In genomic region chr6:105179244-105180065, GRCh38 we compare ENCODE assay signal across 8 cellular contexts. TPM values are rescaled to one million over a fixed set of nuclear protein-coding genes. Genes with fewer than 3 reads are reported as not detected.
A peak's percentile ranks its signal among the peaks of the same experiment; 100 is the strongest.
DNase-seq lines count a peak whose midpoint lies in the region; ATAC-seq and TF ChIP-seq lines count a peak whose summit lies in the region.

Gene POPDC3 (minus strand): TSS chr6:105180014. CDS start chr6:105161909, 18,105 bp downstream.

- no peaks in the 10 kb centered on the region for H3K9me3 Mint-ChIP-seq in endodermal cell
- no peaks in the 10 kb centered on the region for H3K9me3 Mint-ChIP-seq in type B pancreatic cell

- no peaks in the 10 kb centered on the region for H3K36me3 Mint-ChIP-seq in endodermal cell (ENCODE audit: low read depth)
- no peaks in the 10 kb centered on the region for H3K36me3 Mint-ChIP-seq in type B pancreatic cell

- H3K27me3 Mint-ChIP-seq in endodermal cell (ENCODE audit: insufficient read depth) (peaks cover 14% of the 10 kb centered on the region), type B pancreatic cell (peaks cover 51% of the 10 kb centered on the region)

- DNase-seq in NT2/D1 (ENCODE audit: low read depth, low spot score) (peak; percentile 27), endodermal cell (peak; percentile 89), type B pancreatic cell (ENCODE audit: extremely low spot score, unreplicated experiment) (no peak), OCI-M1 (lab: John Stamatoyannopoulos, UW) (no peak)

- H3K4me1 ChIP-seq in NT2/D1 (ENCODE audit: insufficient read depth, insufficient read length) (no peaks in the 10 kb centered on the region), endodermal cell (ENCODE audit: control insufficient read depth, insufficient read depth, low read length) (peaks cover 6% of the 10 kb centered on the region), mesodermal cell (ENCODE audit: control insufficient read depth, insufficient read depth, low read length, poor library complexity, severe bottlenecking) (peaks cover 3% of the 10 kb centered on the region)

- H3K9ac ChIP-seq in NT2/D1 (ENCODE audit: insufficient read length, low read depth), result peak within 1 kb of the TSS; percentile 74
- H3K9ac ChIP-seq in endodermal cell (ENCODE audit: extremely low read depth, low read length, poor library complexity, severe bottlenecking), result peak within 1 kb of the TSS; percentile 39

- peaks cover 5% of the 10 kb centered on the region for H3K27me3 ChIP-seq in NT2/D1 (ENCODE audit: insufficient read depth, insufficient read length)
- H3K27me3 ChIP-seq in endodermal cell (ENCODE audit: control insufficient read depth, insufficient read depth, low read length, poor library complexity, severe bottlenecking), result peaks cover 14% of the 10 kb centered on the region

- H3K27ac ChIP-seq in C4-2B (peak within 1 kb of the TSS; percentile 7; the same call in 1 of the 2 replicates), endodermal cell (ENCODE audit: low read depth, low read length) (no peak within 1 kb of the TSS), mesodermal cell (ENCODE audit: low read depth, low read length, severe bottlenecking) (no peak within 1 kb of the TSS)

- TF ChIP-seq CTCF in C4-2B (conservative IDR thresholded peaks at IDR 0.05), result no peak
- peak; percentile 60 for TF ChIP-seq CTCF in endodermal cell (conservative IDR thresholded peaks at IDR 0.05)
- peak; percentile 58 for TF ChIP-seq CTCF in type B pancreatic cell (conservative IDR thresholded peaks at IDR 0.05)

- H3K4me3 ChIP-seq in NT2/D1 (ENCODE audit: insufficient read length, low read depth) (peak within 1 kb of the TSS; percentile 56), endodermal cell (ENCODE audit: low read length) (peak within 1 kb of the TSS; percentile 80), mesodermal cell (ENCODE audit: extremely low read depth, insufficient read depth, low read length, poor library complexity, severe bottlenecking) (peak within 1 kb of the TSS; percentile 53)

- no peak within 1 kb of the TSS for H3K27ac Mint-ChIP-seq in endodermal cell
- H3K27ac Mint-ChIP-seq in type B pancreatic cell, result no peak within 1 kb of the TSS

- H3K9me3 ChIP-seq in NT2/D1 (ENCODE audit: insufficient read depth, low read length) (no peaks in the 10 kb centered on the region), endodermal cell (ENCODE audit: control insufficient read depth, low read length) (no peaks in the 10 kb centered on the region), mesodermal cell (ENCODE audit: control insufficient read depth, low read length) (no peaks in the 10 kb centered on the region)

- H3K4me1 Mint-ChIP-seq in endodermal cell (peaks cover 30% of the 10 kb centered on the region), type B pancreatic cell (ENCODE audit: unreplicated experiment) (peaks cover 13% of the 10 kb centered on the region)

- WGBS in endodermal cell (ENCODE audit: insufficient coverage in 1 of 2, insufficient read length in 1 of 2), 2 experiments, result 1 to 2% methylated on average over 51 to 90 of the region's 90 CpGs
- 2% methylated on average over 52 to 69 of the region's 90 CpGs for WGBS in mesodermal cell (ENCODE audit: insufficient coverage in 2 of 2), 2 experiments

- H3K36me3 ChIP-seq in NT2/D1 (ENCODE audit: insufficient read depth, insufficient read length, low read length) (no peaks in the 10 kb centered on the region), endodermal cell (ENCODE audit: control insufficient read depth, insufficient read depth, low read length) (no peaks in the 10 kb centered on the region), mesodermal cell (ENCODE audit: control insufficient read depth, insufficient read depth, low read length) (no peaks in the 10 kb centered on the region)

- ATAC-seq in GM19328 (IDR thresholded peaks at IDR 0.05; ENCODE audit: unreplicated experiment) (peak; percentile 58), GM19324 (IDR thresholded peaks at IDR 0.05; ENCODE audit: low FRiP score, unreplicated experiment) (no peak)

- H3K4me3 Mint-ChIP-seq in endodermal cell (peak within 1 kb of the TSS; percentile 65), type B pancreatic cell (peak within 1 kb of the TSS; percentile 87)

RNA-seq across cellular contexts. Expression of gene POPDC3, which starts in this region (rescaled TPM):
- total RNA-seq in endodermal cell (1 to 10 TPM; 6.4 to 8.0 TPM), type B pancreatic cell (ENCODE audit: low replicate concordance) (1.1 and 6.0 TPM in 2 replicates)
- 1.5 TPM for polyA plus RNA-seq in endodermal cell (2013, experiment 1 of 2)
- 1.8 TPM for polyA plus RNA-seq in endodermal cell (2013, experiment 2 of 2)
- polyA plus RNA-seq in mesodermal cell (2013, experiment 1 of 2), result 4.8 TPM
- polyA plus RNA-seq in mesodermal cell (2013, experiment 2 of 2), result 4.8 TPM

Comparison
In these comparisons a context has a peak if more than half of its experiments do, and no peak if none do; other contexts are left out.
1. DNase-seq: peak in NT2/D1 (single experiment) and endodermal cell (single experiment); none in type B pancreatic cell (single experiment) and OCI-M1 (single experiment).
2. Peak in every context shown above with its lines, with median percentiles within 50 percentile points of each other: H3K4me3 ChIP-seq.